Comparison of ENCODE assay signal across 11 cellular contexts in the genomic region with DNA sequence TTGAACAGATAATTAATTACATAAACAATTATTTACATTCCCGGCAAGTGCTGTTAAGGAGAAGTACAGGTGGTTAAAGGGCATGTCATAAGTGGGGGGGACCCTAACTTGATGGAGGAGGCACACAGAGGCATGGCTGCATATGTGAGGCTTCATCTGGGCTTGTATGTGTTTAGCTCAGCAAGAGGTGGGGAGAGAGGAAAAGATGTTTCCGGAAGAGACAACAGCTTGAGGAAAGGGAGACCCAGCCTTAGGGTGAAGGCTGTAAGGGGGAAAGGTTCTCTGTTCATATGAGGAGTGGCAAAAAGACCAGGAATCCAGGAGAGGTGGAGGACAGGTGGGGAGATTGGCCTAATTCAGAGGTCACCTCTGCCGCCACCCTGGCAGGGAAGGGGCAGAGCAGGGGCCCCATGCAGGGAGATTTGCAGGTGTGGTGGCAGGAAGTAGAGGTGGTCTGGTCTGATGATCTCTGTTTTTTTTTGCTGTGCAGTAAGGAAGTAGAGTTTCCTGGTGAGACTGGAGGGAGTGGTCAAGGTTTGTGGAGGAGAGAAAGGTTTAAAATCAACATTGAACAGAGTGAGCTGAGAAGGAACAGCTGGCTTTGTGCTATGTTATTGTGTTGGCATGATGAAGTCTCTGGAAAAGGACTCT. TPM values are rescaled to one million over a fixed set of nuclear protein-coding genes. Genes with fewer than 3 reads are reported as not detected.
DNase-seq lines count a peak whose midpoint lies in the region; ATAC-seq and TF ChIP-seq lines count a peak whose summit lies in the region.
"Had no signal": no experiment of that assay in that cellular context is flagged by ENCODE, and none has a peak within 500 bp of the region (broad histone marks: within the 10 kb centered on the region; RNA-seq: fewer than 3 reads in every experiment).

No MANE protein-coding gene starts in this region.

- H3K4me1 ChIP-seq in OCI-LY1 (ENCODE audit: insufficient read depth, low read length, severe bottlenecking) (peaks cover 90% of the 10 kb centered on the region), rectal smooth muscle tissue (ENCODE audit: control insufficient read depth, insufficient read depth, low read length) (peaks cover 5% of the 10 kb centered on the region)

- peak overlapping the region; percentile 87 for H3K27ac Mint-ChIP-seq in activated CD4-positive, alpha-beta T cell treated with anti-CD3 and anti-CD28 coated beads, Interleukin-2, amount 10 ng/mL, durations not matched to agents 7 days and 5 days

- H3K27ac ChIP-seq in OCI-LY1 (ENCODE audit: low read depth, low read length, poor library complexity, severe bottlenecking) (peak overlapping the region; percentile 89), rectal smooth muscle tissue (ENCODE audit: low read depth, low read length) (no peak overlapping the region)
- H3K27ac ChIP-seq: cardiac muscle cell, suprapubic skin had no signal

- H3K27me3 ChIP-seq in OCI-LY1 (ENCODE audit: insufficient read depth, low read length) (no peaks in the 10 kb centered on the region), rectal smooth muscle tissue (ENCODE audit: control insufficient read depth, insufficient read depth, low read length) (no peaks in the 10 kb centered on the region)
- H3K27me3 ChIP-seq: cardiac muscle cell, suprapubic skin had no signal

- no peaks in the 10 kb centered on the region for H4K20me1 ChIP-seq in OCI-LY1 (ENCODE audit: insufficient read depth, low read length)

- peaks cover 57% of the 10 kb centered on the region for H3K79me2 ChIP-seq in OCI-LY1 (ENCODE audit: insufficient read depth, low read length)

- peak overlapping the region; percentile 61 for H3K4me3 Mint-ChIP-seq in activated CD4-positive, alpha-beta T cell treated with anti-CD3 and anti-CD28 coated beads, Interleukin-2, amount 10 ng/mL, durations not matched to agents 7 days and 5 days

- H3K4me3 ChIP-seq in OCI-LY1 (ENCODE audit: low read depth, low read length, poor library complexity, severe bottlenecking) (peak overlapping the region; percentile 42), rectal smooth muscle tissue (ENCODE audit: low read length) (peak overlapping the region; percentile 35)
- H3K4me3 ChIP-seq: cardiac muscle cell, suprapubic skin had no signal

- peak; percentile 35 for DNase-seq in activated CD4-positive, alpha-beta T cell treated with anti-CD3 and anti-CD28 coated beads, Interleukin-2, amount 10 ng/mL, durations not matched to agents 7 days and 5 days
- DNase-seq in activated CD4-positive, alpha-beta T cell treated with anti-CD3 and anti-CD28 coated beads for 48 hours, result no peak
- DNase-seq in COLO829 (ENCODE audit: low spot score) (no peak), activated gamma-delta T cell treated with Interleukin-2 at 50 U/mL for 16 hours (no peak), AML-193 (lab: John Stamatoyannopoulos, UW) (no peak)
- DNase-seq: NCI-H2081 treated with DMSO at 0.1 percent for 48 hours had no signal

- H3K9me3 ChIP-seq in OCI-LY1 (ENCODE audit: low read length), result no peaks in the 10 kb centered on the region
- H3K9me3 ChIP-seq: suprapubic skin had no signal

- H3K4me1 Mint-ChIP-seq in activated CD4-positive, alpha-beta T cell treated with anti-CD3 and anti-CD28 coated beads, Interleukin-2, amount 10 ng/mL, durations not matched to agents 7 days and 5 days, result peaks cover 87% of the 10 kb centered on the region

- H3K9ac ChIP-seq in OCI-LY1 (ENCODE audit: low read length), result peak overlapping the region; percentile 45; the same call in 1 of the 2 replicates
- no peak overlapping the region for H3K9ac ChIP-seq in rectal smooth muscle tissue (ENCODE audit: low read length)

- H3K9me2 ChIP-seq in OCI-LY1 (ENCODE audit: low read depth, low read length), result no peaks in the 10 kb centered on the region

- CTCF ChIA-PET in activated CD4-positive, alpha-beta T cell treated with anti-CD3 and anti-CD28 coated beads, Interleukin-2, amount 10 ng/mL, durations not matched to agents 7 days and 5 days (lab: Charles Lee), result interaction anchor here (0.6 to 1.5 kb wide), 6 partner anchors 8 to 179 kb away, joined by 3 to 5 read pairs (median 4); no protein-coding TSS in a partner anchor

- H3K9me3 Mint-ChIP-seq in activated CD4-positive, alpha-beta T cell treated with anti-CD3 and anti-CD28 coated beads, Interleukin-2, amount 10 ng/mL, durations not matched to agents 7 days and 5 days, result no peaks in the 10 kb centered on the region

- ATAC-seq in HG02759 (IDR thresholded peaks at IDR 0.05; ENCODE audit: unreplicated experiment), result peak; percentile 84

- peaks cover 56% of the 10 kb centered on the region for H3K36me3 Mint-ChIP-seq in activated CD4-positive, alpha-beta T cell treated with anti-CD3 and anti-CD28 coated beads, Interleukin-2, amount 10 ng/mL, durations not matched to agents 7 days and 5 days (ENCODE audit: low read depth)

- H3K27me3 Mint-ChIP-seq in activated CD4-positive, alpha-beta T cell treated with anti-CD3 and anti-CD28 coated beads, Interleukin-2, amount 10 ng/mL, durations not matched to agents 7 days and 5 days, result no peaks in the 10 kb centered on the region

- H3K36me3 ChIP-seq in OCI-LY1 (ENCODE audit: insufficient read depth, low read length) (peaks cover 9% of the 10 kb centered on the region), rectal smooth muscle tissue (ENCODE audit: control insufficient read depth, insufficient read depth, low read length) (no peaks in the 10 kb centered on the region)
- H3K36me3 ChIP-seq: cardiac muscle cell, suprapubic skin had no signal

- peak overlapping the region; percentile 49 for H3K4me2 ChIP-seq in OCI-LY1 (ENCODE audit: low read length)

- no peak for TF ChIP-seq CTCF in OCI-LY1 (IDR thresholded peaks at IDR 0.05; ENCODE audit: low read length)

- no peak overlapping the region for H2AFZ ChIP-seq in OCI-LY1 (ENCODE audit: low read length)

- no peaks in the 10 kb centered on the region; the same call in 1 of the 2 replicates for H3F3A ChIP-seq in OCI-LY1 (ENCODE audit: insufficient read depth, low read length)

- POLR2A ChIA-PET in activated CD4-positive, alpha-beta T cell treated with anti-CD3 and anti-CD28 coated beads, Interleukin-2, amount 10 ng/mL, durations not matched to agents 7 days and 5 days (lab: Charles Lee), result no interaction called here

RNA-seq across cellular contexts. Expression of gene TRAF5, which starts 9.0 kb away (rescaled TPM):
- 10 to 100 TPM; 64.5 to 65.6 TPM for total RNA-seq in activated CD4-positive, alpha-beta T cell treated with anti-CD3 and anti-CD28 coated beads, Interleukin-2, amount 10 ng/mL, durations not matched to agents 7 days and 5 days
